26 cellular contexts compared by ENCODE assay signal in genomic region chr20:13325796-13326340, GRCh38.
"Had no signal": no experiment of that assay in that cellular context is flagged by ENCODE, and none has a peak within 500 bp of the region (broad histone marks: within the 10 kb centered on the region; RNA-seq: fewer than 3 reads in every experiment).

No MANE protein-coding gene starts in this region.

- H3K36me3 ChIP-seq: neural progenitor cell, ovary, spleen, suprapubic skin, tibial artery, transverse colon, upper lobe of right lung, uterus had no signal

- ATAC-seq: naive thymus-derived CD4-positive, alpha-beta T cell; natural killer cell; psoas muscle; right cardiac atrium; stimulated activated memory B cell treated with anti-CD40 and anti-IgM and Interleukin-4, amounts not matched to agents 10 μg/mL and 1 μg/mL and 100 μg/mL, for 72 hours; upper lobe of right lung had no signal

- H3K4me2 ChIP-seq: neural progenitor cell, smooth muscle cell had no signal

- H3K4me3 ChIP-seq: neural progenitor cell, ovary, psoas muscle, skin epidermis, smooth muscle cell, spleen, suprapubic skin, testis, tibial artery, transverse colon, upper lobe of right lung, uterus had no signal

- H3K9ac ChIP-seq: neural progenitor cell, parathyroid adenoma had no signal

- H2AFZ ChIP-seq: neural progenitor cell, parathyroid adenoma had no signal

- H3K9me3 ChIP-seq: ovary, psoas muscle, suprapubic skin, testis, tibial artery, transverse colon, upper lobe of right lung, uterus had no signal

- H3K27me3 ChIP-seq: neural progenitor cell, ovary, suprapubic skin, testis, tibial artery, transverse colon, upper lobe of right lung, uterus had no signal

- DNase-seq: naive thymus-derived CD4-positive, alpha-beta T cell; natural killer cell; occipital lobe; ovary; posterior cingulate gyrus; psoas muscle; right cardiac atrium; spleen; stimulated activated CD4-positive, alpha-beta T cell treated with anti-CD3 and anti-CD28 coated beads, Interleukin-12 subunit alpha, Interleukin-12 subunit beta, amount 100 ng/mL, for 4 hours; stimulated activated CD4-positive, alpha-beta T cell treated with anti-CD3 and anti-CD28 coated beads, Interleukin-1b, Interleukin-23, amount 100 ng/mL, for 48 hours; stimulated activated CD4-positive, alpha-beta T cell treated with anti-CD3 and anti-CD28 coated beads, Interleukin-4, amount 100 ng/mL, for 1 hour; stimulated activated CD4-positive, alpha-beta T cell treated with anti-CD3 and anti-CD28 coated beads, Interleukin-4, amount 100 ng/mL, for 4 hours; stimulated activated CD8-positive, alpha-beta memory T cell treated with anti-CD3 and anti-CD28 coated beads, Interleukin-4, amount 100 ng/mL, for 48 hours; stimulated activated naive CD4-positive, alpha-beta T cell; substantia nigra; testis; tibial artery; transverse colon; upper lobe of right lung; uterus had no signal

- H3K4me1 ChIP-seq: psoas muscle, spleen, testis, transverse colon had no signal

- H3K27ac ChIP-seq: neural progenitor cell, ovary, parathyroid adenoma, psoas muscle, skin epidermis, spleen, suprapubic skin, testis, tibial artery, transverse colon, upper lobe of right lung, uterus had no signal

- H3K79me2 ChIP-seq: parathyroid adenoma had no signal
